In genomic region chr1:46411601-46412341, GRCh38 we compare ENCODE assay signal across 1 cellular context.
A peak's percentile ranks its signal among the peaks of the same experiment; 100 is the strongest.
TF ChIP-seq lines count a peak whose summit lies in the region.

No MANE protein-coding gene starts in this region.

TF ChIP-seq in HepG2, 621 proteins besides CTCF, POLR2A, EP300 and RAD21:
- TF ChIP-seq ZNF652 (CRISPR knock-in tag; IDR thresholded peaks at IDR 0.05; ENCODE audit: borderline replicate concordance, low read depth): no peak
- TF ChIP-seq ZBTB33 (CRISPR knock-in tag; IDR thresholded peaks at IDR 0.05): peak; percentile 58; the same call in 1 of the 2 replicates
